8 cellular contexts compared by ENCODE assay signal in the genomic region with DNA sequence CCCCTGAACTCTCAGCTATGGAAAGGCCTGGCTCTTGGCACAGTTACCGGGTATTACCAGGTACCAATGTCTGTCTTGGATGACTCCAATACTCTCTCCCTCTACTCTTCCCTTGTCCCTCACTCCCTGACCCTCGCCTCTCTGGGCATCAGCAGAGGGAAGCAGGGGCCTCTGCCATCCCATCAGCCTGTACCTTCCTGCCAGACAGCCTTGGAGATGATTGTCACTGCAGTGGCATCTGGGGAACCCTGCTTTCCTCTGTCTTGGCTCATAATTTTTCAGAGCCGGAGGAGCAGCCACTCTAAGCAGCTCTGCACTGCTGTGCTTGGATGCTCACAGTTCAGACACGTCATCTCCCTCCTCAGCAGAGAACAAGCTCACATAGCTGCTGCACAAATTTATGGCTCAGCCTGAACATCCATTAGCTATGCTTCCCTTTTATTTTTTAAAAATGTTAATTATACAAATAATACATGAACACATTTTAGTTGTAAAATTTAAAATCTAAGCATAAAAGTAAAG.
"Had no signal": no experiment of that assay in that cellular context is flagged by ENCODE, and none has a peak within 500 bp of the region (broad histone marks: within the 10 kb centered on the region; RNA-seq: fewer than 3 reads in every experiment).

No MANE protein-coding gene starts in this region.

- ATAC-seq: activated CD4-positive, CD25-positive, alpha-beta regulatory T cell treated with anti-CD3 and anti-CD28 coated beads, Interleukin-2, amount 50 U/mL, for 24 hours; activated naive CD4-positive, alpha-beta T cell treated with anti-CD3 and anti-CD28 coated beads, Interleukin-2, amount 50 U/mL, for 72 hours had no signal

- H3K4me3 ChIP-seq: breast epithelium, lung had no signal

- DNase-seq: activated effector memory CD4-positive, alpha-beta T cell treated with Interleukin-2 at 50 U/mL for 16 hours; activated T-cell treated with anti-CD3 and anti-CD28 coated beads, Interleukin-2, amount 50 U/mL, for 24 hours; anterior cingulate cortex; natural killer cell had no signal

- H3K27ac ChIP-seq: breast epithelium had no signal

- H3K9me3 ChIP-seq: breast epithelium had no signal

- H3K4me1 ChIP-seq: breast epithelium had no signal

- H3K27me3 ChIP-seq: breast epithelium had no signal

- H3K36me3 ChIP-seq: breast epithelium had no signal
